In genomic region chr6:257031-257725, GRCh38 we compare ENCODE assay signal across 2 cellular contexts.
TF ChIP-seq lines count a peak whose summit lies in the region.

No MANE protein-coding gene starts in this region.

TF ChIP-seq in GM23338, 12 proteins besides CTCF, POLR2A, EP300 and RAD21:
- TF ChIP-seq ZNF462 (CRISPR knock-in tag; IDR thresholded peaks at IDR 0.05): no peak
- no peak for TF ChIP-seq STAT1 (IDR thresholded peaks at IDR 0.05; ENCODE audit: unreplicated experiment)
- no peak for TF ChIP-seq EZH2phosphoT487 (IDR thresholded peaks at IDR 0.05; ENCODE audit: unreplicated experiment)
- no peak for TF ChIP-seq CREB1 (CRISPR knock-in tag; IDR thresholded peaks at IDR 0.05; ENCODE audit: low read depth)

TF ChIP-seq in SK-N-SH treated with all-trans-retinoic acid at 6 μM for 48 hours, 23 proteins besides CTCF, POLR2A, EP300 and RAD21 (continued from another document):
- TF ChIP-seq TSHZ2 (CRISPR knock-in tag; IDR thresholded peaks at IDR 0.05) (no peak), POU6F1 (CRISPR knock-in tag; IDR thresholded peaks at IDR 0.05; ENCODE audit: borderline replicate concordance, low read depth) (no peak), GLIS3 (CRISPR knock-in tag; IDR thresholded peaks at IDR 0.05) (no peak)
